36 cellular contexts compared by ENCODE assay signal in genomic region chr10:5373321-5373720, GRCh38. TPM values are rescaled to one million over a fixed set of nuclear protein-coding genes. Genes with fewer than 3 reads are reported as not detected.
"Had no signal": no experiment of that assay in that cellular context is flagged by ENCODE, and none has a peak within 500 bp of the region (broad histone marks: within the 10 kb centered on the region; RNA-seq: fewer than 3 reads in every experiment).

No MANE protein-coding gene starts in this region.

- H3K36me3 ChIP-seq: SJCRH30, WERI-Rb-1 had no signal

- DNase-seq: activated CD4-positive, alpha-beta memory T cell treated with anti-CD3 and anti-CD28 coated beads, Interleukin-2, amount 10 ng/mL, durations not matched to agents 7 days and 5 days; activated CD4-positive, alpha-beta T cell treated with anti-CD3 and anti-CD28 coated beads for 1 hour; activated CD4-positive, alpha-beta T cell treated with anti-CD3 and anti-CD28 coated beads for 48 hours; activated CD4-positive, CD25-positive, alpha-beta regulatory T cell; activated CD8-positive, alpha-beta memory T cell treated with anti-CD3 and anti-CD28 coated beads for 24 hours; activated CD8-positive, alpha-beta memory T cell treated with anti-CD3 and anti-CD28 coated beads, Interleukin-2, amount 10 ng/mL, durations not matched to agents 7 days and 5 days; activated CD8-positive, alpha-beta memory T cell treated with anti-CD3 and anti-CD28 coated beads, Interleukin-2, amount 50 U/mL, for 48 hours; activated effector memory CD4-positive, alpha-beta T cell treated with Interleukin-2 at 50 U/mL for 16 hours; activated naive CD4-positive, alpha-beta T cell treated with anti-CD3 and anti-CD28 coated beads, Interleukin-2, amount 10 ng/mL, durations not matched to agents 7 days and 5 days; activated naive CD8-positive, alpha-beta T cell treated with anti-CD3 and anti-CD28 coated beads, Interleukin-2, amount 50 U/mL, for 24 hours; activated T-cell treated with anti-CD3 and anti-CD28 coated beads, Interleukin-2, amount 50 U/mL, for 48 hours; anterior cingulate cortex; caudate nucleus; Kasumi-1; KG1; MM.1S; MV-4-11; NCI-H1092; NCI-H1436 treated with DMSO at 0.1 percent for 48 hours; NCI-H1694 treated with DMSO at 0.1 percent for 48 hours; NCI-H2029; NCI-H2107; NCI-H2171; NCI-H2227 treated with DMSO at 0.1 percent for 48 hours; NCI-H446; NCI-H510A treated with DMSO at 0.1 percent for 48 hours; SHP77; SJCRH30; T1000; WERI-Rb-1 had no signal

- ATAC-seq: activated CD8-positive, alpha-beta memory T cell treated with anti-CD3 and anti-CD28 coated beads, Interleukin-2, amount 10 ng/mL, durations not matched to agents 7 days and 5 days; activated naive CD8-positive, alpha-beta T cell treated with anti-CD3 and anti-CD28 coated beads, Interleukin-2, amount 50 U/mL, for 24 hours; Panc1 had no signal

- H3K9me3 ChIP-seq: SJCRH30 had no signal

- H3K27me3 ChIP-seq: SJCRH30 had no signal

- H3K4me3 ChIP-seq: SJCRH30, SK-N-MC had no signal

- H3K27ac ChIP-seq: SJCRH30, SK-N-MC, WERI-Rb-1 had no signal

RNA-seq across cellular contexts. Expression of gene UCN3, which starts 8.6 kb away (rescaled TPM):
- total RNA-seq: activated CD4-positive, alpha-beta memory T cell treated with anti-CD3 and anti-CD28 coated beads, Interleukin-2, amount 10 ng/mL, durations not matched to agents 7 days and 5 days; activated CD8-positive, alpha-beta memory T cell treated with anti-CD3 and anti-CD28 coated beads, Interleukin-2, amount 10 ng/mL, durations not matched to agents 7 days and 5 days; bronchial epithelial cell; RPMI7951; T-helper 1 cell treated with Interleukin-12 subunit alpha and Interleukin-12 subunit beta and Interleukin-4 antibody, amounts not matched to agents 30 ng/mL and 1 ng/mL, for 36 hours; T-helper 2 cell treated with Interferon-gamma antibody and Interleukin-4, amounts not matched to agents 100 ng/mL and 5 ng/mL, for 36 hours had no signal

RNA-seq across cellular contexts. Expression of gene TUBAL3, which starts 31.3 kb away (rescaled TPM):
- total RNA-seq: activated CD4-positive, alpha-beta memory T cell treated with anti-CD3 and anti-CD28 coated beads, Interleukin-2, amount 10 ng/mL, durations not matched to agents 7 days and 5 days; activated CD8-positive, alpha-beta memory T cell treated with anti-CD3 and anti-CD28 coated beads, Interleukin-2, amount 10 ng/mL, durations not matched to agents 7 days and 5 days; SJCRH30; T-helper 1 cell treated with Interleukin-12 subunit alpha and Interleukin-12 subunit beta and Interleukin-4 antibody, amounts not matched to agents 30 ng/mL and 1 ng/mL, for 36 hours; T-helper 2 cell treated with Interferon-gamma antibody and Interleukin-4, amounts not matched to agents 100 ng/mL and 5 ng/mL, for 36 hours had no signal
